ENCODE assay signal across 1 cellular context in genomic region chr1:165697881-165698842, GRCh38.
TF ChIP-seq lines count a peak whose summit lies in the region.

Gene ALDH9A1 (minus strand): TSS chr1:165698562. CDS start chr1:165698558, 4 bp downstream.

TF ChIP-seq in HepG2, 621 proteins besides CTCF, POLR2A, EP300 and RAD21 (continued from another document and continues in another):
- no peak for TF ChIP-seq ZHX1 (CRISPR knock-in tag; IDR thresholded peaks at IDR 0.05; ENCODE audit: low read depth)
- no peak for TF ChIP-seq SOX5 (CRISPR knock-in tag; IDR thresholded peaks at IDR 0.05; ENCODE audit: borderline replicate concordance)
- TF ChIP-seq NCOA5 (CRISPR knock-in tag; IDR thresholded peaks at IDR 0.05): no peak
- TF ChIP-seq KLF9 (CRISPR knock-in tag; IDR thresholded peaks at IDR 0.05; ENCODE audit: low read depth): no peak
- peak; percentile 73; the same call in 1 of the 2 replicates for TF ChIP-seq DMAP1 (CRISPR knock-in tag; IDR thresholded peaks at IDR 0.05)
- TF ChIP-seq ZFX (CRISPR knock-in tag; IDR thresholded peaks at IDR 0.05; ENCODE audit: low read depth): peak; percentile 92
- TF ChIP-seq KIAA2018 (CRISPR knock-in tag; IDR thresholded peaks at IDR 0.05; ENCODE audit: borderline replicate concordance): no peak
- TF ChIP-seq AHR (CRISPR knock-in tag; IDR thresholded peaks at IDR 0.05): peak; percentile 74; the same call in 1 of the 2 replicates
- no peak for TF ChIP-seq ZNF33A (CRISPR knock-in tag; IDR thresholded peaks at IDR 0.05; ENCODE audit: borderline replicate concordance)
- no peak for TF ChIP-seq ZEB1 (IDR thresholded peaks at IDR 0.05; ENCODE audit: insufficient replicate concordance, low read depth)
- no peak for TF ChIP-seq CENPX (CRISPR knock-in tag; IDR thresholded peaks at IDR 0.05)
- TF ChIP-seq PRDM4 (CRISPR knock-in tag; IDR thresholded peaks at IDR 0.05; ENCODE audit: borderline replicate concordance): 0 out of 2 replicates have a peak, but pooled peaks have one; percentile 29
- TF ChIP-seq NRL (CRISPR knock-in tag; IDR thresholded peaks at IDR 0.05; ENCODE audit: borderline replicate concordance): peak; percentile 87
- 0 out of 2 replicates have a peak, but pooled peaks have one; percentile 9 for TF ChIP-seq ZNF331 (CRISPR knock-in tag; IDR thresholded peaks at IDR 0.05)
- TF ChIP-seq HMGA1 (CRISPR knock-in tag; conservative IDR thresholded peaks at IDR 0.05): no peak
- TF ChIP-seq IKZF5 (CRISPR knock-in tag; IDR thresholded peaks at IDR 0.05): peak; percentile 73; the same call in 1 of the 2 replicates
- no peak for TF ChIP-seq USF2 (IDR thresholded peaks at IDR 0.05; ENCODE audit: low read depth, low read length)
- no peak; the same call in 1 of the 2 replicates for TF ChIP-seq USF2 (CRISPR knock-in tag; IDR thresholded peaks at IDR 0.05; ENCODE audit: borderline replicate concordance)
- TF ChIP-seq HINFP (CRISPR knock-in tag; IDR thresholded peaks at IDR 0.05; ENCODE audit: low read depth): peak; percentile 59; the same call in 1 of the 2 replicates
- TF ChIP-seq SMAD9 (CRISPR knock-in tag; IDR thresholded peaks at IDR 0.05): no peak
- 0 out of 2 replicates have a peak, but pooled peaks have one; percentile 39 for TF ChIP-seq ZNF20 (CRISPR knock-in tag; IDR thresholded peaks at IDR 0.05)
- peak; percentile 53; the same call in 1 of the 2 replicates for TF ChIP-seq ZNF749 (CRISPR knock-in tag; IDR thresholded peaks at IDR 0.05; ENCODE audit: borderline replicate concordance)
- TF ChIP-seq ZUFSP (CRISPR knock-in tag; IDR thresholded peaks at IDR 0.05; ENCODE audit: borderline replicate concordance): no peak
- peak; percentile 84 for TF ChIP-seq POGK (CRISPR knock-in tag; conservative IDR thresholded peaks at IDR 0.05)
- 0 out of 2 replicates have a peak, but pooled peaks have one; percentile 32 for TF ChIP-seq MYNN (CRISPR knock-in tag; IDR thresholded peaks at IDR 0.05; ENCODE audit: low read depth)
- no peak for TF ChIP-seq ZNF513 (CRISPR knock-in tag; conservative IDR thresholded peaks at IDR 0.05)
- no peak for TF ChIP-seq CBX5 (CRISPR knock-in tag; IDR thresholded peaks at IDR 0.05; ENCODE audit: borderline replicate concordance)
- TF ChIP-seq ZNF225 (CRISPR knock-in tag; IDR thresholded peaks at IDR 0.05): peak; percentile 73; the same call in 1 of the 2 replicates
- TF ChIP-seq MED13 (CRISPR knock-in tag; IDR thresholded peaks at IDR 0.05): 0 out of 2 replicates have a peak, but pooled peaks have one; percentile 30
